ENCODE assay signal across 5 cellular contexts in genomic region chr7:5288560-5288959, GRCh38. TPM values are rescaled to one million over a fixed set of nuclear protein-coding genes. Genes with fewer than 3 reads are reported as not detected.
DNase-seq lines count a peak whose midpoint lies in the region; ATAC-seq, FAIRE-seq and TF ChIP-seq lines count a peak whose summit lies in the region.
"Not testable (repeated sequence)": the region's sequence is repeated elsewhere in the genome, so short reads cannot be mapped to it uniquely, and the experiment has no call there.

No MANE protein-coding gene starts in this region.

- not testable (repeated sequence) for DNase-seq in RWPE1 (ENCODE audit: low spot score); K562 (ENCODE audit: extremely low read depth in 1 of 4, low spot score in 3 of 4); bronchial epithelial cell (ENCODE audit: low read depth); HepG2 (ENCODE audit: low spot score)
- DNase-seq in osteoblast (ENCODE audit: insufficient read length, low spot score, missing footprints) = peak; percentile 48

- not testable (repeated sequence) for H4K20me1 ChIP-seq in K562 (replicated peaks; ENCODE audit: control insufficient read depth, insufficient read depth, low read length); HepG2 (ENCODE audit: insufficient read depth, low read length); osteoblast (ENCODE audit: insufficient read depth, low read length)

- H3K9me1 ChIP-seq in K562 (ENCODE audit: control insufficient read depth, insufficient read depth, low read length) = not testable (repeated sequence)

- in situ Hi-C loops in K562 (cut with MboI); HepG2 (cut with HindIII; ENCODE audit: extremely low pct_ligation_motif_present, low pct_unique_long_range_greater_than_20kb): not testable (repeated sequence)

- TF ChIP-seq CTCF in RWPE1 (conservative IDR thresholded peaks at IDR 0.05; ENCODE audit: low read depth); K562 (IDR thresholded peaks at IDR 0.05 in 2 of 3, conservative IDR thresholded peaks at IDR 0.05 in 1 of 3; ENCODE audit: insufficient read depth in 2 of 3, low read depth in 1 of 3, low read length in 3 of 3); bronchial epithelial cell (IDR thresholded peaks at IDR 0.05; ENCODE audit: insufficient read depth, low read length, severe bottlenecking); HepG2 (CRISPR knock-in tag; IDR thresholded peaks at IDR 0.05); osteoblast (IDR thresholded peaks at IDR 0.05; ENCODE audit: extremely low read depth, low read depth, low read length): not testable (repeated sequence)

- not testable (repeated sequence) for H3K9me3 ChIP-seq in K562 (replicated peaks; ENCODE audit: control insufficient read depth, insufficient read depth, low read depth, low read length); HepG2 (ENCODE audit: low read length); osteoblast (ENCODE audit: low read depth, low read length)

- not testable (repeated sequence) for H3K36me3 ChIP-seq in K562 (ENCODE audit: control insufficient read depth, insufficient read depth, low read length); bronchial epithelial cell (ENCODE audit: control insufficient read depth, insufficient read depth, low read length); HepG2 (replicated peaks in 1 of 2; ENCODE audit: control insufficient read depth in 1 of 2, insufficient read depth in 2 of 2, low read length in 2 of 2); osteoblast (ENCODE audit: insufficient read depth, low read length)

- H2AFZ ChIP-seq in K562 (ENCODE audit: low read depth, low read length); HepG2 (ENCODE audit: low read length); osteoblast (ENCODE audit: low read length): not testable (repeated sequence)

- not testable (repeated sequence) for FAIRE-seq in K562 (lab: Jason Lieb, UNC); HepG2 (lab: Jason Lieb, UNC)
- FAIRE-seq in bronchial epithelial cell (lab: Jason Lieb, UNC) = peak; percentile 72

- H3K4me1 ChIP-seq in K562 (replicated peaks in 1 of 2; ENCODE audit: control insufficient read depth in 2 of 2, insufficient read depth in 2 of 2, low read length in 2 of 2) = peaks cover 0 to 29% of the 10 kb centered on the region in 2 experiments; a peak in 2 of 5 replicates
- peaks cover 21% of the 10 kb centered on the region for H3K4me1 ChIP-seq in HepG2 (ENCODE audit: insufficient read depth, low read length)
- H3K4me1 ChIP-seq in osteoblast (ENCODE audit: insufficient read depth, low read length) = not testable (repeated sequence)

- TF ChIP-seq POLR2A in K562 (conservative IDR thresholded peaks at IDR 0.05); HepG2 (IDR thresholded peaks at IDR 0.05; ENCODE audit: insufficient read depth in 1 of 2, low read depth in 2 of 2, low read length in 2 of 2): not testable (repeated sequence)

- POLR2A ChIA-PET in RWPE1 (lab: Yijun Ruan, JAX; ENCODE audit: low non-redundant PET); HepG2 (lab: Yijun Ruan, JAX): not testable (repeated sequence)
- POLR2A ChIA-PET in K562 (lab: Yijun Ruan, JAX) = interaction anchor here (0.6 to 1.2 kb wide), 2 partner anchors 97 to 181 kb away, joined by 3 read pairs; no protein-coding TSS in a partner anchor

- TF ChIP-seq RAD21 in K562 (CRISPR knock-in tag; conservative IDR thresholded peaks at IDR 0.05 in 1 of 2, IDR thresholded peaks at IDR 0.05 in 1 of 2); HepG2 (CRISPR knock-in tag; IDR thresholded peaks at IDR 0.05): not testable (repeated sequence)

- TF ChIP-seq EP300 in K562 (IDR thresholded peaks at IDR 0.05; ENCODE audit: low read length); HepG2 (IDR thresholded peaks at IDR 0.05; ENCODE audit: low read depth in 2 of 2, low read length in 2 of 2); HepG2 (CRISPR knock-in tag; IDR thresholded peaks at IDR 0.05; ENCODE audit: borderline replicate concordance): not testable (repeated sequence)

- not testable (repeated sequence) for H3K79me2 ChIP-seq in K562 (ENCODE audit: control insufficient read depth, insufficient read depth, low read length); HepG2 (ENCODE audit: insufficient read depth, low read length); osteoblast (ENCODE audit: insufficient read depth, low read length)

- 50% methylated on average over 8 of the region's 8 CpGs for WGBS in K562 (ENCODE audit: insufficient coverage, low coverage, missing lambda C conversion rate)
- 100% methylated on average over 5 of the region's 8 CpGs for WGBS in HepG2 (ENCODE audit: low lambda C conversion rate)

- not testable (repeated sequence) for ATAC-seq in K562, HepG2

- not testable (repeated sequence) for H3K4me3 ChIP-seq in K562; bronchial epithelial cell (ENCODE audit: low read depth, low read length); HepG2 (replicated peaks in 1 of 3; ENCODE audit: insufficient read depth in 1 of 3, low read depth in 2 of 3, low read length in 3 of 3); osteoblast (ENCODE audit: insufficient read depth, low read length)

- H3K4me2 ChIP-seq in K562 (ENCODE audit: insufficient read depth, low read length); HepG2 (ENCODE audit: low read depth, low read length); osteoblast (ENCODE audit: insufficient read depth, low read length): not testable (repeated sequence)

- BruUV-seq in K562 (replicated peaks; lab: Mats Ljungman, UMichigan); HepG2 (replicated peaks; lab: Mats Ljungman, UMichigan): not testable (repeated sequence)

- not testable (repeated sequence) for H3K9ac ChIP-seq in K562 (ENCODE audit: insufficient read depth in 1 of 2, low read depth in 2 of 2, low read length in 2 of 2); HepG2 (ENCODE audit: insufficient read depth, low read depth, low read length)

- CTCF ChIA-PET in RWPE1 (lab: Yijun Ruan, JAX); K562 (lab: Yijun Ruan, JAX; ENCODE audit: low intra/inter-chr PET ratio); HepG2 (lab: Yijun Ruan, JAX; ENCODE audit: low intra/inter-chr PET ratio, low total read pairs): not testable (repeated sequence)

- intact Hi-C loops in K562 (cut with micrococcal nuclease); HepG2 (cut with micrococcal nuclease; ENCODE audit: unreplicated experiment): not testable (repeated sequence)

- not testable (repeated sequence) for H3K27me3 ChIP-seq in K562 (ENCODE audit: control insufficient read depth in 2 of 2, insufficient read depth in 2 of 2, low read length in 2 of 2); bronchial epithelial cell (ENCODE audit: control insufficient read depth, insufficient read depth, low read length); HepG2 (ENCODE audit: control insufficient read depth in 1 of 2, insufficient read depth in 2 of 2, low read length in 2 of 2); osteoblast (ENCODE audit: insufficient read depth, low read length)

- peak overlapping the region; percentile 64; the same call in 1 of the 2 replicates for H3K27ac ChIP-seq in RWPE1
- not testable (repeated sequence) for H3K27ac ChIP-seq in K562 (ENCODE audit: extremely low read depth, low read depth, low read length); HepG2 (ENCODE audit: extremely low read length, insufficient read depth, low read length); osteoblast (ENCODE audit: low read depth, low read length)

RNA-seq across cellular contexts. Expression of gene SLC29A4, which starts 5.8 kb away (rescaled TPM):
- 2.7 and 9.3 TPM in 2 replicates for total RNA-seq in K562 (2011; cell fraction: chromatin; rRNA removed; ENCODE audit: low replicate concordance)
- 2.4 and 3.3 TPM in 2 replicates for total RNA-seq in K562 (2011; cell fraction: nucleolus; rRNA removed)
- 3.4 and 3.6 TPM in 2 replicates for total RNA-seq in K562 (2011; cell fraction: nucleoplasm; rRNA removed)
- total RNA-seq in K562 (2014; rRNA removed) (0.77 and 2.3 TPM in 2 replicates), K562 (2014; rRNA removed; fragmentation: Illumina TruSeq; extraction: Trizol) (0.03 and 0.29 TPM in 2 replicates), K562 (2015; rRNA removed; fragmentation: Illumina TruSeq; extraction: Trizol) (0.14 and 0.19 TPM in 2 replicates), K562 (2021) (1.2 and 1.4 TPM in 2 replicates), bronchial epithelial cell (8.3 and 9.5 TPM in 2 replicates), HepG2 (2016; rRNA removed; fragmentation: Illumina TruSeq; extraction: Trizol) (21.2 and 31.7 TPM in 2 replicates), osteoblast (0.88 and 1.1 TPM in 2 replicates)
- polyA plus RNA-seq in K562 (2011; rRNA removed) (1.1 and 1.2 TPM in 2 replicates), K562 (2014; fragmentation: Illumina TruSeq; extraction: Trizol) (0.37 and 1.1 TPM in 2 replicates), K562 (2014; fragmentation: Nextera tagmentation; extraction: Ambion mirVana) (under 1 TPM; 0.01 to 0.03 TPM), K562 (2014; rRNA removed) (0.82 and 1.2 TPM in 2 replicates), HepG2 (2011; rRNA removed) (29.7 and 53.0 TPM in 2 replicates)
- polyA plus RNA-seq in K562 (2011; cell fraction: cytosol; rRNA removed) = 0.80 and 4.7 TPM in 2 replicates
- 1.7 and 4.8 TPM in 2 replicates for polyA plus RNA-seq in K562 (2011; cell fraction: nucleus; rRNA removed)
- polyA plus RNA-seq in K562 (2012) = 0.60 and 0.78 TPM in 2 replicates
- 0.36 and 2.3 TPM in 2 replicates for polyA minus RNA-seq in K562 (2011; rRNA and poly(A)+ RNA removed)
- polyA minus RNA-seq in K562 (2011; cell fraction: cytosol; rRNA and poly(A)+ RNA removed) = 0.86 and 4.1 TPM in 2 replicates
- polyA minus RNA-seq in K562 (2011; cell fraction: nucleus; rRNA and poly(A)+ RNA removed) = 0.44 and 0.54 TPM in 2 replicates
- total RNA-seq in HepG2 (2016; cell fraction: cytosol; rRNA removed; fragmentation: Illumina TruSeq; extraction: Trizol; ENCODE audit: low read depth) = 33.8 and 34.7 TPM in 2 replicates
- 18.9 and 30.5 TPM in 2 replicates for total RNA-seq in HepG2 (2016; cell fraction: insoluble cytoplasmic fraction; rRNA removed; fragmentation: Illumina TruSeq; extraction: Trizol)
- 76.3 and 81.9 TPM in 2 replicates for total RNA-seq in HepG2 (2016; cell fraction: membrane; rRNA removed; fragmentation: Illumina TruSeq; extraction: Trizol)
- total RNA-seq in HepG2 (2016; cell fraction: nucleus; rRNA removed; fragmentation: Illumina TruSeq; extraction: Trizol) = 18.2 and 22.5 TPM in 2 replicates
- 23.1 and 35.9 TPM in 2 replicates for polyA plus RNA-seq in HepG2 (2011; cell fraction: cytosol; rRNA removed)
- 110 and 117 TPM in 2 replicates for polyA plus RNA-seq in HepG2 (2011; cell fraction: nucleus; rRNA removed)
- 21.6 and 26.5 TPM in 2 replicates for polyA plus RNA-seq in HepG2 (2012)
- polyA plus RNA-seq in HepG2 (2016; cell fraction: cytosol; fragmentation: Illumina TruSeq; extraction: Trizol; ENCODE audit: low read depth) = 78.6 and 80.2 TPM in 2 replicates
- 31.0 and 42.3 TPM in 2 replicates for polyA plus RNA-seq in HepG2 (2016; cell fraction: insoluble cytoplasmic fraction; fragmentation: Illumina TruSeq; extraction: Trizol; ENCODE audit: low read depth)
- polyA plus RNA-seq in HepG2 (2016; cell fraction: membrane; fragmentation: Illumina TruSeq; extraction: Trizol; ENCODE audit: low read depth) = 113 and 128 TPM in 2 replicates
- 57.1 and 65.3 TPM in 2 replicates for polyA plus RNA-seq in HepG2 (2016; cell fraction: nucleus; fragmentation: Illumina TruSeq; extraction: Trizol; ENCODE audit: insufficient read depth, low read depth)
- 1.5 and 136 TPM in 2 replicates for polyA minus RNA-seq in HepG2 (2011; rRNA and poly(A)+ RNA removed; ENCODE audit: low replicate concordance)
- 23.7 and 26.6 TPM in 2 replicates for polyA minus RNA-seq in HepG2 (2011; cell fraction: cytosol; rRNA and poly(A)+ RNA removed)
- 20.0 and 25.2 TPM in 2 replicates for polyA minus RNA-seq in HepG2 (2011; cell fraction: nucleus; rRNA and poly(A)+ RNA removed)
